In the genomic region with DNA sequence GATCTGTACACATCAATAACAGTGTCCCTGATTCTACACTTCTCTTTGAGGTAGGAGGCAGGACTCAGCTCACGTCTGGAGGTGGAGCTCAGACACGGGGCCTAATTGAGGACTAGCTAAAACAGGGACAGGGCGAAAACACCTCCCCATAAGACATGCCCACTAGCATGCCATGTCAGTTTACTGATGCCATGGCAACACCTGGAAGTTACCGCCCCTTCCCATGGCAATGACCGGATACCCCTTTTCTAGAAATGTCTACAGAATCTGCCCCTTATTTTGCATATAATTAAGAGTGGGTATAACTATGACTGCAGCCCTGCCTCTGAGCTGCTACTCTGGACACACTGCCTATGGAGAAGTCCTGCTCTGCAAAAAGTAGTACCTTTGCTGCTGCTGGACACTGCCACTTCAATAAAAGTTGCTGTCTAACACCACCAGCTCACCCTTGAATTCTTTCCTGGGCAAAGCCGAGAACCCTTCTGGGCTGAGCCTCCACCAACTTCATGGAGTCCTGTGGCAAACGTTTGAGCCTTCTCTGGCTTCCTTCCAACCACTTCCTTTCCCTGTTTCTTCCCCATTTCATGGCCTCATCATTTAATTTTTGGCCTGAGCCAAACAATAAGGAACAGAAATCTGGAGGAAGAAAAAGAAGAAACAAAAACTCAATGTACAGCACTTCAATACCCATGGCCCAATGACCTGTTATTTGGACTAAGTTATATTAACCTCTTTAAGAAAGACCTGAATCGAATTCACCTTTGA, we compare ENCODE assay signal across 1 cellular context.
TF ChIP-seq lines count a peak whose summit lies in the region.

No MANE protein-coding gene starts in this region.

TF ChIP-seq in WTC11, 78 proteins besides CTCF, POLR2A, EP300 and RAD21 (continued from another document):
- TF ChIP-seq, protein P1, sequence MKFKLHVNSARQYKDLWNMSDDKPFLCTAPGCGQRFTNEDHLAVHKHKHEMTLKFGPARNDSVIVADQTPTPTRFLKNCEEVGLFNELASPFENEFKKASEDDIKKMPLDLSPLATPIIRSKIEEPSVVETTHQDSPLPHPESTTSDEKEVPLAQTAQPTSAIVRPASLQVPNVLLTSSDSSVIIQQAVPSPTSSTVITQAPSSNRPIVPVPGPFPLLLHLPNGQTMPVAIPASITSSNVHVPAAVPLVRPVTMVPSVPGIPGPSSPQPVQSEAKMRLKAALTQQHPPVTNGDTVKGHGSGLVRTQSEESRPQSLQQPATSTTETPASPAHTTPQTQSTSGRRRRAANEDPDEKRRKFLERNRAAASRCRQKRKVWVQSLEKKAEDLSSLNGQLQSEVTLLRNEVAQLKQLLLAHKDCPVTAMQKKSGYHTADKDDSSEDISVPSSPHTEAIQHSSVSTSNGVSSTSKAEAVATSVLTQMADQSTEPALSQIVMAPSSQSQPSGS (CRISPR knock-in tag; IDR thresholded peaks at IDR 0.05; ENCODE audit: borderline replicate concordance, low read depth): no peak
- TF ChIP-seq, protein P2, sequence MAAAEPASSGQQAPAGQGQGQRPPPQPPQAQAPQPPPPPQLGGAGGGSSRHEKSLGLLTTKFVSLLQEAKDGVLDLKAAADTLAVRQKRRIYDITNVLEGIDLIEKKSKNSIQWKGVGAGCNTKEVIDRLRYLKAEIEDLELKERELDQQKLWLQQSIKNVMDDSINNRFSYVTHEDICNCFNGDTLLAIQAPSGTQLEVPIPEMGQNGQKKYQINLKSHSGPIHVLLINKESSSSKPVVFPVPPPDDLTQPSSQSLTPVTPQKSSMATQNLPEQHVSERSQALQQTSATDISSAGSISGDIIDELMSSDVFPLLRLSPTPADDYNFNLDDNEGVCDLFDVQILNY (CRISPR knock-in tag; IDR thresholded peaks at IDR 0.05): no peak
- TF ChIP-seq NFATC4 (CRISPR knock-in tag; IDR thresholded peaks at IDR 0.05) (no peak), ZNF317 (CRISPR knock-in tag; IDR thresholded peaks at IDR 0.05; ENCODE audit: borderline replicate concordance, low read depth) (no peak), NR3C1 (CRISPR knock-in tag; conservative IDR thresholded peaks at IDR 0.05; ENCODE audit: low read depth) (no peak)
- TF ChIP-seq, protein P3, sequence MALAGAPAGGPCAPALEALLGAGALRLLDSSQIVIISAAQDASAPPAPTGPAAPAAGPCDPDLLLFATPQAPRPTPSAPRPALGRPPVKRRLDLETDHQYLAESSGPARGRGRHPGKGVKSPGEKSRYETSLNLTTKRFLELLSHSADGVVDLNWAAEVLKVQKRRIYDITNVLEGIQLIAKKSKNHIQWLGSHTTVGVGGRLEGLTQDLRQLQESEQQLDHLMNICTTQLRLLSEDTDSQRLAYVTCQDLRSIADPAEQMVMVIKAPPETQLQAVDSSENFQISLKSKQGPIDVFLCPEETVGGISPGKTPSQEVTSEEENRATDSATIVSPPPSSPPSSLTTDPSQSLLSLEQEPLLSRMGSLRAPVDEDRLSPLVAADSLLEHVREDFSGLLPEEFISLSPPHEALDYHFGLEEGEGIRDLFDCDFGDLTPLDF (CRISPR knock-in tag; IDR thresholded peaks at IDR 0.05): no peak
